ENCODE assay signal across 22 cellular contexts in the genomic region with DNA sequence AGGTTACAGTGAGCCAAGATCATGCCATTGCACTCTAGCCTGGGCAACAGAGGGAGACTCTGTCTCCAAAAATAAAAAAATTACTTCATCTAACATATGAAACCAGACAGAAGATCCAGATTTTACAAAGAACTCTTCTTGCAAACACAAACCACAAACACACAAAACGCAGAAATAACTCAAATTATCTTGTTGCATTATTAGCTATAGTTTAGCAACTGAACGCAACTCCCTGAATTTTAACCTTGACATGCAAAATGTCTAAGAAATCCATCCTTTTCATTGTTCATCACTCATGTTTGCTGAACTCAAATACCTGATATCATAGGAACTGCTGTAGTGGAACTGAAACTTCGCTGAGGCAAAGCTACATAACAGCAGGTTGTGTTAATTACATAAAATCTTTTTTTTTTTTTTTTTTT.
A peak's percentile ranks its signal among the peaks of the same experiment; 100 is the strongest.
DNase-seq lines count a peak whose midpoint lies in the region; ATAC-seq and TF ChIP-seq lines count a peak whose summit lies in the region.
"Had no signal": no experiment of that assay in that cellular context is flagged by ENCODE, and none has a peak within 500 bp of the region (broad histone marks: within the 10 kb centered on the region; RNA-seq: fewer than 3 reads in every experiment).

No MANE protein-coding gene starts in this region.

- H3K4me1 ChIP-seq in thyroid gland, result no peaks in the 10 kb centered on the region
- no peaks in the 10 kb centered on the region for H3K4me1 ChIP-seq in body of pancreas

- TF ChIP-seq CTCF in GM13977 (IDR thresholded peaks at IDR 0.05; ENCODE audit: extremely low read depth, insufficient read depth, missing control alignments) (no peak), thyroid gland (IDR thresholded peaks at IDR 0.05) (no peak), body of pancreas (IDR thresholded peaks at IDR 0.05) (no peak), omental fat pad (IDR thresholded peaks at IDR 0.05) (no peak)

- peaks cover 38% of the 10 kb centered on the region for H3K36me3 Mint-ChIP-seq in activated T-helper 1 cell treated with anti-CD3 and anti-CD28 coated beads, Interleukin-12 subunit alpha, Interleukin-12 subunit beta, Interleukin-2, Interleukin-4 antibody, amounts not matched to agents 30 ng/mL and 10 ng/mL and 1 ng/mL, durations not matched to agents 14 hours and 24 hours and 36 hours (ENCODE audit: low read depth)

- H3K4me3 Mint-ChIP-seq in activated T-helper 1 cell treated with anti-CD3 and anti-CD28 coated beads, Interleukin-12 subunit alpha, Interleukin-12 subunit beta, Interleukin-2, Interleukin-4 antibody, amounts not matched to agents 30 ng/mL and 10 ng/mL and 1 ng/mL, durations not matched to agents 14 hours and 24 hours and 36 hours, result no peak overlapping the region
- H3K4me3 Mint-ChIP-seq: activated CD8-positive, alpha-beta T cell treated with anti-CD3 and anti-CD28 coated beads, Interleukin-2, amount 10 ng/mL, durations not matched to agents 7 days and 5 days; nephron had no signal

- peak; percentile 52 for ATAC-seq in HG03103 (IDR thresholded peaks at IDR 0.05; ENCODE audit: low read depth, unreplicated experiment)
- no peak for ATAC-seq in body of pancreas
- ATAC-seq in omental fat pad (ENCODE audit: low FRiP score), result no peak
- ATAC-seq: activated CD8-positive, alpha-beta T cell treated with anti-CD3 and anti-CD28 coated beads, Interleukin-2, amount 10 ng/mL, durations not matched to agents 7 days and 5 days; activated T-helper 17 cell treated with anti-CD3 and anti-CD28 coated beads, Interleukin-2, amount 50 U/mL, for 72 hours; heart right ventricle; psoas muscle; SK-N-SH treated with all-trans-retinoic acid at 6 μM for 48 hours had no signal

- H3K27me3 ChIP-seq in thyroid gland (no peaks in the 10 kb centered on the region), body of pancreas (no peaks in the 10 kb centered on the region)
- H3K27me3 ChIP-seq: heart right ventricle, upper lobe of left lung had no signal

- H3K27ac ChIP-seq in thyroid gland (no peak overlapping the region), body of pancreas (no peak overlapping the region)
- H3K27ac ChIP-seq: heart right ventricle, psoas muscle, upper lobe of left lung, VCaP had no signal

- 96 to 97% methylated on average over 3 of the region's 3 CpGs for WGBS in thyroid gland, 2 donors
- 91 to 97% methylated on average over 3 of the region's 3 CpGs for WGBS in body of pancreas, 2 donors

- H3K27me3 Mint-ChIP-seq in activated T-helper 1 cell treated with anti-CD3 and anti-CD28 coated beads, Interleukin-12 subunit alpha, Interleukin-12 subunit beta, Interleukin-2, Interleukin-4 antibody, amounts not matched to agents 30 ng/mL and 10 ng/mL and 1 ng/mL, durations not matched to agents 14 hours and 24 hours and 36 hours (ENCODE audit: insufficient read depth), result no peaks in the 10 kb centered on the region
- H3K27me3 Mint-ChIP-seq: activated T-helper 17 cell treated with anti-CD3 and anti-CD28 coated beads, Interleukin-2, amount 50 U/mL, for 72 hours had no signal

- in situ Hi-C loops in GM13977 (cut with MboI; ENCODE audit: low pct_unique_long_range_greater_than_20kb, low sequenced_read_pairs, unreplicated experiment), result no loop called here

- H3K4me1 Mint-ChIP-seq in activated T-helper 1 cell treated with anti-CD3 and anti-CD28 coated beads, Interleukin-12 subunit alpha, Interleukin-12 subunit beta, Interleukin-2, Interleukin-4 antibody, amounts not matched to agents 30 ng/mL and 10 ng/mL and 1 ng/mL, durations not matched to agents 14 hours and 24 hours and 36 hours (ENCODE audit: low read depth), result peaks cover 47% of the 10 kb centered on the region
- H3K4me1 Mint-ChIP-seq: nephron had no signal

- DNase-seq in GM13977 (ENCODE audit: low spot score) (peak; percentile 56), GM19240 (ENCODE audit: insufficient read length, low spot score) (peak; percentile 14), thyroid gland (no peak), body of pancreas (no peak), omental fat pad (ENCODE audit: low spot score) (no peak), AML-193 (lab: John Stamatoyannopoulos, UW) (no peak)
- DNase-seq in activated T-helper 1 cell treated with anti-CD3 and anti-CD28 coated beads, Interleukin-12 subunit alpha, Interleukin-12 subunit beta, Interleukin-2, Interleukin-4 antibody, amounts not matched to agents 30 ng/mL and 10 ng/mL and 1 ng/mL, durations not matched to agents 14 hours and 24 hours and 36 hours (ENCODE audit: low spot score), result no peak
- DNase-seq: activated CD8-positive, alpha-beta T cell treated with anti-CD3 and anti-CD28 coated beads, Interleukin-2, amount 10 ng/mL, durations not matched to agents 7 days and 5 days; caudate nucleus; DMS 273 treated with DMSO at 0.1 percent for 48 hours; effector CD8-positive, alpha-beta T cell; heart right ventricle; NCI-H2081; NCI-H524 treated with DMSO at 0.1 percent for 48 hours; psoas muscle; stimulated activated naive CD4-positive, alpha-beta T cell; upper lobe of left lung had no signal

- no peaks in the 10 kb centered on the region for H3K36me3 ChIP-seq in thyroid gland
- peaks cover 0 to 3% of the 10 kb centered on the region in 2 donors for H3K36me3 ChIP-seq in body of pancreas (replicated peaks in 1 of 2; ENCODE audit: insufficient read depth in 1 of 2, low read depth in 2 of 2)

- H3K27ac Mint-ChIP-seq in activated T-helper 1 cell treated with anti-CD3 and anti-CD28 coated beads, Interleukin-12 subunit alpha, Interleukin-12 subunit beta, Interleukin-2, Interleukin-4 antibody, amounts not matched to agents 30 ng/mL and 10 ng/mL and 1 ng/mL, durations not matched to agents 14 hours and 24 hours and 36 hours, result peak overlapping the region; percentile 10
- H3K27ac Mint-ChIP-seq: activated CD8-positive, alpha-beta T cell treated with anti-CD3 and anti-CD28 coated beads, Interleukin-2, amount 10 ng/mL, durations not matched to agents 7 days and 5 days; nephron had no signal

- H3K9me3 ChIP-seq in thyroid gland (no peaks in the 10 kb centered on the region), body of pancreas (no peaks in the 10 kb centered on the region)
- H3K9me3 ChIP-seq: heart right ventricle, psoas muscle, upper lobe of left lung had no signal

- H3K9me3 Mint-ChIP-seq in activated T-helper 1 cell treated with anti-CD3 and anti-CD28 coated beads, Interleukin-12 subunit alpha, Interleukin-12 subunit beta, Interleukin-2, Interleukin-4 antibody, amounts not matched to agents 30 ng/mL and 10 ng/mL and 1 ng/mL, durations not matched to agents 14 hours and 24 hours and 36 hours, result no peaks in the 10 kb centered on the region
- H3K9me3 Mint-ChIP-seq: activated T-helper 17 cell treated with anti-CD3 and anti-CD28 coated beads, Interleukin-2, amount 50 U/mL, for 72 hours had no signal

- TF ChIP-seq POLR2A in thyroid gland (IDR thresholded peaks at IDR 0.05) (no peak), body of pancreas (IDR thresholded peaks at IDR 0.05) (no peak)

- H3K4me3 ChIP-seq in thyroid gland (replicated peaks in 1 of 3) (no peak overlapping the region), body of pancreas (no peak overlapping the region)
- H3K4me3 ChIP-seq: heart right ventricle, psoas muscle, upper lobe of left lung had no signal

- intact Hi-C loops in activated T-helper 1 cell treated with anti-CD3 and anti-CD28 coated beads, Interleukin-12 subunit alpha, Interleukin-12 subunit beta, Interleukin-2, Interleukin-4 antibody, amounts not matched to agents 30 ng/mL and 10 ng/mL and 1 ng/mL, durations not matched to agents 14 hours and 24 hours and 36 hours (cut with micrococcal nuclease), result loop anchor here (5.0 kb wide), 2 partner anchors 264 to 271 kb away; no protein-coding TSS in a partner anchor
- intact Hi-C loops in thyroid gland (cut with DNase I) (no loop called here), body of pancreas (cut with DNase I) (no loop called here)

Comparison
In these comparisons a context has a peak if more than half of its experiments do, and no peak if none do; other contexts are left out.
1. DNase-seq: peak in GM13977 (single experiment) and GM19240 (single experiment); none in activated T-helper 1 cell treated with anti-CD3 and anti-CD28 coated beads, Interleukin-12 subunit alpha, Interleukin-12 subunit beta, Interleukin-2, Interleukin-4 antibody, amounts not matched to agents 30 ng/mL and 10 ng/mL and 1 ng/mL, durations not matched to agents 14 hours and 24 hours and 36 hours (single experiment), thyroid gland (0 of 2), body of pancreas (0 of 4), omental fat pad (single experiment) and AML-193 (0 of 2).